ENCODE assay signal across 1 cellular context in the genomic region with DNA sequence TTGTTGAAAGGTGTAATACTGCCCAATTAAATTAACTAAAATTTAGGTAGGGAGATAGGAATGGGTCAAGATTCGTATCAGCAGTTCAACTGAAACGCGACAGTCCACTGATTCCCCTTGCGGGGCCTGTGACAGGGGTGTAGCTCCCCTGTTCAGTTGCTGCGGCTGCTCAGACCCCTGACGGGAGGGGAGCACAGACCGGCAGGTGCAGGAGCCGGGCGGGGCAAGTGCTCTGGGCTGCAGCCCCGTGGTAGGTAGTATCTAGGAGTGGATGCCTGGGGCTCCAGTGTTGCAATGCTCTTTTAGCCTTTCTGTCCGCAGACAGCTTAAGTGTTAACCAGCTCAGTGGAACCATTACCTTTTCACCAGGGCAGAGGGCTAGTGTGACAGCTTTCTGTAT.
TF ChIP-seq lines count a peak whose summit lies in the region.

No MANE protein-coding gene starts in this region.

TF ChIP-seq in GM23338, 12 proteins besides CTCF, POLR2A, EP300 and RAD21 (continued from another document):
- TF ChIP-seq POLR2AphosphoS5 (IDR thresholded peaks at IDR 0.05; ENCODE audit: low read depth) (no peak), EZH2phosphoT487 (IDR thresholded peaks at IDR 0.05; ENCODE audit: unreplicated experiment) (no peak), CREB1 (CRISPR knock-in tag; IDR thresholded peaks at IDR 0.05; ENCODE audit: low read depth) (no peak), EZH2 (IDR thresholded peaks at IDR 0.05; ENCODE audit: low read depth, unreplicated experiment) (no peak), STAT1 (IDR thresholded peaks at IDR 0.05; ENCODE audit: unreplicated experiment) (no peak)
- TF ChIP-seq, protein P1, sequence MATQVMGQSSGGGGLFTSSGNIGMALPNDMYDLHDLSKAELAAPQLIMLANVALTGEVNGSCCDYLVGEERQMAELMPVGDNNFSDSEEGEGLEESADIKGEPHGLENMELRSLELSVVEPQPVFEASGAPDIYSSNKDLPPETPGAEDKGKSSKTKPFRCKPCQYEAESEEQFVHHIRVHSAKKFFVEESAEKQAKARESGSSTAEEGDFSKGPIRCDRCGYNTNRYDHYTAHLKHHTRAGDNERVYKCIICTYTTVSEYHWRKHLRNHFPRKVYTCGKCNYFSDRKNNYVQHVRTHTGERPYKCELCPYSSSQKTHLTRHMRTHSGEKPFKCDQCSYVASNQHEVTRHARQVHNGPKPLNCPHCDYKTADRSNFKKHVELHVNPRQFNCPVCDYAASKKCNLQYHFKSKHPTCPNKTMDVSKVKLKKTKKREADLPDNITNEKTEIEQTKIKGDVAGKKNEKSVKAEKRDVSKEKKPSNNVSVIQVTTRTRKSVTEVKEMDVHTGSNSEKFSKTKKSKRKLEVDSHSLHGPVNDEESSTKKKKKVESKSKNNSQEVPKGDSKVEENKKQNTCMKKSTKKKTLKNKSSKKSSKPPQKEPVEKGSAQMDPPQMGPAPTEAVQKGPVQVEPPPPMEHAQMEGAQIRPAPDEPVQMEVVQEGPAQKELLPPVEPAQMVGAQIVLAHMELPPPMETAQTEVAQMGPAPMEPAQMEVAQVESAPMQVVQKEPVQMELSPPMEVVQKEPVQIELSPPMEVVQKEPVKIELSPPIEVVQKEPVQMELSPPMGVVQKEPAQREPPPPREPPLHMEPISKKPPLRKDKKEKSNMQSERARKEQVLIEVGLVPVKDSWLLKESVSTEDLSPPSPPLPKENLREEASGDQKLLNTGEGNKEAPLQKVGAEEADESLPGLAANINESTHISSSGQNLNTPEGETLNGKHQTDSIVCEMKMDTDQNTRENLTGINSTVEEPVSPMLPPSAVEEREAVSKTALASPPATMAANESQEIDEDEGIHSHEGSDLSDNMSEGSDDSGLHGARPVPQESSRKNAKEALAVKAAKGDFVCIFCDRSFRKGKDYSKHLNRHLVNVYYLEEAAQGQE (IDR thresholded peaks at IDR 0.05; ENCODE audit: unreplicated experiment): no peak
